2 cellular contexts compared by ENCODE assay signal in genomic region chr1:8666394-8667167, GRCh38.
TF ChIP-seq lines count a peak whose summit lies in the region.

No MANE protein-coding gene starts in this region.

TF ChIP-seq in GM12878, 131 proteins besides CTCF, POLR2A, EP300 and RAD21 (continues in another document):
- TF ChIP-seq BCLAF1 (IDR thresholded peaks at IDR 0.05) (no peak), NRF1 (conservative IDR thresholded peaks at IDR 0.05; ENCODE audit: low read depth, low read length) (no peak), SUZ12 (IDR thresholded peaks at IDR 0.05; ENCODE audit: unreplicated experiment) (no peak), ZNF217 (IDR thresholded peaks at IDR 0.05) (no peak; the same call in 1 of the 2 replicates), KLF5 (IDR thresholded peaks at IDR 0.05; ENCODE audit: partially characterized antibody) (no peak), PAX8 (IDR thresholded peaks at IDR 0.05) (no peak), NFYA (IDR thresholded peaks at IDR 0.05; ENCODE audit: borderline replicate concordance, low read depth, low read length) (no peak), SMARCA5 (IDR thresholded peaks at IDR 0.05) (no peak), SMAD1 (IDR thresholded peaks at IDR 0.05; ENCODE audit: low read depth, partially characterized antibody) (no peak), NBN (IDR thresholded peaks at IDR 0.05) (0 out of 2 replicates have a peak, but pooled peaks have one; percentile 53), CEBPZ (IDR thresholded peaks at IDR 0.05; ENCODE audit: low read depth, low read length) (no peak), RBBP5 (conservative IDR thresholded peaks at IDR 0.05) (no peak), USF1 (IDR thresholded peaks at IDR 0.05; ENCODE audit: borderline replicate concordance, extremely low read length, insufficient read depth, low read depth, low read length) (no peak), NR2F1 (conservative IDR thresholded peaks at IDR 0.05) (peak; percentile 97), IKZF2 (IDR thresholded peaks at IDR 0.05) (peak; percentile 71 to 77; a peak in 2 of 4 replicates), HCFC1 (IDR thresholded peaks at IDR 0.05; ENCODE audit: low read length) (no peak), GABPA (IDR thresholded peaks at IDR 0.05; ENCODE audit: low read depth) (no peak), MTA2 (IDR thresholded peaks at IDR 0.05; ENCODE audit: low read depth) (peak; percentile 99), JUNB (IDR thresholded peaks at IDR 0.05) (peak; percentile 54), RCOR1 (conservative IDR thresholded peaks at IDR 0.05; ENCODE audit: low read depth, low read length) (peak; percentile 61; the same call in 1 of the 2 replicates), MYB (IDR thresholded peaks at IDR 0.05; ENCODE audit: borderline replicate concordance, low read depth, low read length) (no peak), ATF2 (IDR thresholded peaks at IDR 0.05; ENCODE audit: low read length) (0 out of 2 replicates have a peak, but pooled peaks have one; percentile 35)

TF ChIP-seq in neural cell, 6 proteins besides CTCF, POLR2A, EP300 and RAD21 (continued from another document):
- TF ChIP-seq REST (IDR thresholded peaks at IDR 0.05; ENCODE audit: borderline replicate concordance) (peak; percentile 99), POLR2AphosphoS5 (IDR thresholded peaks at IDR 0.05) (peak; percentile 39), EZH2 (IDR thresholded peaks at IDR 0.05; ENCODE audit: borderline replicate concordance, insufficient read depth, low read length, poor library complexity, severe bottlenecking) (no peak)
